31 cellular contexts compared by ENCODE assay signal in genomic region chr9:135454737-135455136, GRCh38. TPM values are rescaled to one million over a fixed set of nuclear protein-coding genes. Genes with fewer than 3 reads are reported as not detected.
"Had no signal": no experiment of that assay in that cellular context is flagged by ENCODE, and none has a peak within 500 bp of the region (broad histone marks: within the 10 kb centered on the region; RNA-seq: fewer than 3 reads in every experiment).

No MANE protein-coding gene starts in this region.

- H3K4me3 ChIP-seq: pancreas, psoas muscle, skin epidermis, smooth muscle cell, spleen, suprapubic skin, testis, tibial artery, transverse colon, upper lobe of right lung, uterus had no signal

- H3K4me3 Mint-ChIP-seq: naive thymus-derived CD8-positive, alpha-beta T cell; natural killer cell treated with Interleukin-12 subunit alpha and Interleukin-12 subunit beta and Interleukin-15 and Interleukin-18, amount 100 ng/mL, for 72 hours; nephron progenitor cell; neural crest cell; stimulated activated memory B cell treated with anti-CD40 and anti-IgM and Interleukin-4, amounts not matched to agents 10 μg/mL and 1 μg/mL and 100 μg/mL, for 72 hours; stimulated activated naive CD8-positive, alpha-beta T cell treated with anti-CD3 and anti-CD28 coated beads, Interleukin-15, amount 100 ng/mL, for 72 hours; type B pancreatic cell had no signal

- FAIRE-seq: pancreas had no signal

- DNase-seq: naive thymus-derived CD8-positive, alpha-beta T cell; nephron progenitor cell; nucleus accumbens; pancreas; psoas muscle; right cardiac atrium; spleen; stimulated activated CD4-positive, alpha-beta T cell treated with anti-CD3 and anti-CD28 coated beads, Interleukin-12 subunit alpha, Interleukin-12 subunit beta, amount 100 ng/mL, for 4 hours; stimulated activated CD4-positive, alpha-beta T cell treated with anti-CD3 and anti-CD28 coated beads, Interleukin-1b, Interleukin-23, amount 100 ng/mL, for 48 hours; stimulated activated CD4-positive, alpha-beta T cell treated with anti-CD3 and anti-CD28 coated beads, Interleukin-4, amount 100 ng/mL, for 1 hour; stimulated activated CD4-positive, alpha-beta T cell treated with anti-CD3 and anti-CD28 coated beads, Interleukin-4, amount 100 ng/mL, for 4 hours; stimulated activated CD8-positive, alpha-beta memory T cell treated with anti-CD3 and anti-CD28 coated beads, Interleukin-4, amount 100 ng/mL, for 48 hours; stimulated activated naive CD4-positive, alpha-beta T cell; stimulated activated naive CD8-positive, alpha-beta T cell treated with anti-CD3 and anti-CD28 coated beads, Interleukin-15, amount 100 ng/mL, for 72 hours; stimulated activated naive CD8-positive, alpha-beta T cell treated with anti-CD3 and anti-CD28 coated beads, Interleukin-15, Interleukin-2, amounts not matched to agents 100 U/mL and 50 U/mL, for 24 hours; substantia nigra; testis; tibial artery; transverse colon; upper lobe of right lung; uterus had no signal

- H3K27ac ChIP-seq: neutrophil, pancreas, psoas muscle, skin epidermis, suprapubic skin, testis, tibial artery, transverse colon, upper lobe of right lung, uterus had no signal

- H3K9me3 Mint-ChIP-seq: natural killer cell treated with Interleukin-12 subunit alpha and Interleukin-12 subunit beta and Interleukin-15 and Interleukin-18, amount 100 ng/mL, for 72 hours; neural crest cell; stimulated activated naive CD8-positive, alpha-beta T cell treated with anti-CD3 and anti-CD28 coated beads, Interleukin-15, amount 100 ng/mL, for 72 hours; type B pancreatic cell had no signal

- ATAC-seq: naive thymus-derived CD8-positive, alpha-beta T cell; natural killer cell treated with Interleukin-12 subunit alpha and Interleukin-12 subunit beta and Interleukin-15 and Interleukin-18, amount 100 ng/mL, for 72 hours; pancreas; psoas muscle; right cardiac atrium; sciatic nerve; stimulated activated memory B cell treated with anti-CD40 and anti-IgM and Interleukin-4, amounts not matched to agents 10 μg/mL and 1 μg/mL and 100 μg/mL, for 72 hours; stimulated activated naive CD8-positive, alpha-beta T cell treated with anti-CD3 and anti-CD28 coated beads, Interleukin-15, amount 100 ng/mL, for 72 hours; stimulated activated naive CD8-positive, alpha-beta T cell treated with anti-CD3 and anti-CD28 coated beads, Interleukin-15, Interleukin-2, amounts not matched to agents 100 U/mL and 50 U/mL, for 24 hours; upper lobe of right lung had no signal

- H3K36me3 Mint-ChIP-seq: naive thymus-derived CD8-positive, alpha-beta T cell; natural killer cell treated with Interleukin-12 subunit alpha and Interleukin-12 subunit beta and Interleukin-15 and Interleukin-18, amount 100 ng/mL, for 72 hours; stimulated activated memory B cell treated with anti-CD40 and anti-IgM and Interleukin-4, amounts not matched to agents 10 μg/mL and 1 μg/mL and 100 μg/mL, for 72 hours; type B pancreatic cell had no signal

- H3K4me1 Mint-ChIP-seq: naive thymus-derived CD8-positive, alpha-beta T cell; stimulated activated memory B cell treated with anti-CD40 and anti-IgM and Interleukin-4, amounts not matched to agents 10 μg/mL and 1 μg/mL and 100 μg/mL, for 72 hours; stimulated activated naive CD8-positive, alpha-beta T cell treated with anti-CD3 and anti-CD28 coated beads, Interleukin-15, amount 100 ng/mL, for 72 hours had no signal

- H3K36me3 ChIP-seq: neutrophil, pancreas, spleen, suprapubic skin, tibial artery, transverse colon, upper lobe of right lung, uterus had no signal

- H3K27me3 Mint-ChIP-seq: progenitor cell of endocrine pancreas had no signal

- H3K4me2 ChIP-seq: smooth muscle cell had no signal

- H3K27me3 ChIP-seq: pancreas, testis, tibial artery, upper lobe of right lung, uterus had no signal

- H3K27ac Mint-ChIP-seq: naive thymus-derived CD8-positive, alpha-beta T cell; natural killer cell treated with Interleukin-12 subunit alpha and Interleukin-12 subunit beta and Interleukin-15 and Interleukin-18, amount 100 ng/mL, for 72 hours; nephron progenitor cell; progenitor cell of endocrine pancreas; stimulated activated memory B cell treated with anti-CD40 and anti-IgM and Interleukin-4, amounts not matched to agents 10 μg/mL and 1 μg/mL and 100 μg/mL, for 72 hours; type B pancreatic cell had no signal

- H3K9me3 ChIP-seq: neutrophil, pancreas, psoas muscle, suprapubic skin, testis, transverse colon, upper lobe of right lung, uterus had no signal

- H3K4me1 ChIP-seq: pancreas, psoas muscle, spleen, suprapubic skin, testis, tibial artery, transverse colon, upper lobe of right lung, uterus had no signal

RNA-seq across cellular contexts. Expression of gene PPP1R26, which starts 24.8 kb away (rescaled TPM):
- polyA plus RNA-seq: naive thymus-derived CD8-positive, alpha-beta T cell had no signal
